ENCODE assay signal across 8 cellular contexts in genomic region chr6:35258336-35258735, GRCh38. TPM values are rescaled to one million over a fixed set of nuclear protein-coding genes. Genes with fewer than 3 reads are reported as not detected.
DNase-seq lines count a peak whose midpoint lies in the region; ATAC-seq, FAIRE-seq and TF ChIP-seq lines count a peak whose summit lies in the region.

No MANE protein-coding gene starts in this region.

- H3K9ac ChIP-seq in OCI-LY1 (ENCODE audit: low read length) (peak overlapping the region; percentile 91), endothelial cell of umbilical vein (replicated peaks; ENCODE audit: extremely low read depth, insufficient read depth, low read length) (peak overlapping the region; percentile 48)

- H3K4me3 ChIP-seq in Caco-2 (ENCODE audit: low read depth, low read length) (peak overlapping the region; percentile 75), OCI-LY1 (ENCODE audit: low read depth, low read length, poor library complexity, severe bottlenecking) (peak overlapping the region; percentile 79), endothelial cell of umbilical vein (replicated peaks in 1 of 3; ENCODE audit: insufficient read depth in 1 of 3, low read depth in 1 of 3, low read length in 3 of 3) (peak overlapping the region; percentile 8 to 63 (median 54)), pancreas (peak overlapping the region in 3 of 4 donors; percentile 77 to 97 (median 89))

- dilution Hi-C loops in endothelial cell of umbilical vein (cut with MboI; ENCODE audit: extremely low pct_ligation_motif_present, low sequenced_read_pairs) = no loop called here

- peaks cover 5% of the 10 kb centered on the region; the same call in 1 of the 2 replicates for H3K4me1 ChIP-seq in Caco-2
- H3K4me1 ChIP-seq in OCI-LY1 (ENCODE audit: insufficient read depth, low read length, severe bottlenecking) = peaks cover 27% of the 10 kb centered on the region
- H3K4me1 ChIP-seq in endothelial cell of umbilical vein (ENCODE audit: control insufficient read depth, extremely low read depth, insufficient read depth, low read length) = peaks cover 14% of the 10 kb centered on the region
- peaks cover 0 to 13% (median 0%) of the 10 kb centered on the region in 3 donors for H3K4me1 ChIP-seq in pancreas

- H3K36me3 Mint-ChIP-seq in Caco-2 (ENCODE audit: insufficient read depth, unreplicated experiment) = peaks cover 9% of the 10 kb centered on the region

- H2AFZ ChIP-seq in OCI-LY1 (ENCODE audit: low read length) = no peak overlapping the region
- no peak overlapping the region for H2AFZ ChIP-seq in endothelial cell of umbilical vein (ENCODE audit: low read depth, low read length)

- peak overlapping the region; percentile 87 for H3K4me3 Mint-ChIP-seq in Caco-2 (ENCODE audit: unreplicated experiment)

- TF ChIP-seq CTCF in Caco-2 (IDR thresholded peaks at IDR 0.05; ENCODE audit: insufficient read depth in 1 of 2, low read depth in 1 of 2, low read length in 1 of 2, severe bottlenecking in 1 of 2, unreplicated experiment in 1 of 2) = no peak
- TF ChIP-seq CTCF in OCI-LY1 (IDR thresholded peaks at IDR 0.05; ENCODE audit: low read length) = no peak
- TF ChIP-seq CTCF in endothelial cell of umbilical vein (IDR thresholded peaks at IDR 0.05; ENCODE audit: extremely low read depth in 1 of 2, insufficient read depth in 1 of 2, low read depth in 1 of 2, low read length in 2 of 2) = no peak
- TF ChIP-seq CTCF in pancreas (IDR thresholded peaks at IDR 0.05) = no peak

- BruUV-seq in Caco-2 (replicated peaks; lab: Mats Ljungman, UMichigan) (TSS peak; percentile 66), endothelial cell of umbilical vein (replicated peaks; lab: Mats Ljungman, UMichigan) (no TSS peak)

- ATAC-seq in pancreas = no peak
- ATAC-seq in HG03342 (IDR thresholded peaks at IDR 0.05; ENCODE audit: unreplicated experiment) = no peak

- no peak for TF ChIP-seq POLR2A in endothelial cell of umbilical vein (IDR thresholded peaks at IDR 0.05; ENCODE audit: low read depth, low read length)

- H3K27ac Mint-ChIP-seq in Caco-2 (ENCODE audit: unreplicated experiment) = peak overlapping the region; percentile 99

- no peak for FAIRE-seq in endothelial cell of umbilical vein (lab: Jason Lieb, UNC)
- FAIRE-seq in pancreas (lab: Jason Lieb, UNC) = no peak

- H4K20me1 ChIP-seq in OCI-LY1 (ENCODE audit: insufficient read depth, low read length) (no peaks in the 10 kb centered on the region), endothelial cell of umbilical vein (replicated peaks; ENCODE audit: control insufficient read depth, extremely low read depth, insufficient read depth, low read length) (no peaks in the 10 kb centered on the region)

- peaks cover 9% of the 10 kb centered on the region for H3K4me1 Mint-ChIP-seq in Caco-2 (ENCODE audit: low read depth, unreplicated experiment)

- in situ Hi-C loops in G401 (cut with HindIII; ENCODE audit: low sequenced_read_pairs) = no loop called here

- H3K36me3 ChIP-seq in Caco-2 (ENCODE audit: control insufficient read depth, insufficient read depth, low read length) (no peaks in the 10 kb centered on the region), OCI-LY1 (ENCODE audit: insufficient read depth, low read length) (no peaks in the 10 kb centered on the region), endothelial cell of umbilical vein (ENCODE audit: control insufficient read depth in 2 of 2, extremely low read depth in 1 of 2, insufficient read depth in 2 of 2, low read length in 2 of 2) (no peaks in the 10 kb centered on the region), pancreas (no peaks in the 10 kb centered on the region)

- H3K9me2 ChIP-seq in OCI-LY1 (ENCODE audit: low read depth, low read length) = no peaks in the 10 kb centered on the region

- POLR2A ChIA-PET in Caco-2 (lab: Charles Lee) = interaction anchor here (1.5 kb wide), 1 partner anchor 110 kb away, joined by 5 read pairs; no protein-coding TSS in a partner anchor
- POLR2A ChIA-PET in endothelial cell of umbilical vein (lab: Charles Lee) = no interaction called here

- intact Hi-C loops in Caco-2 (cut with micrococcal nuclease; ENCODE audit: unreplicated experiment) (no loop called here), endothelial cell of umbilical vein (cut with micrococcal nuclease) (loop anchor here (5.0 kb wide), 1 partner anchor 41 kb away; no protein-coding TSS in a partner anchor), pancreas (cut with DNase I) (no loop called here)

- WGBS in pancreas, 2 donors = 36 to 40% methylated on average over 7 of the region's 7 CpGs

- no peaks in the 10 kb centered on the region for H3K79me2 ChIP-seq in OCI-LY1 (ENCODE audit: insufficient read depth, low read length)
- peaks cover 3% of the 10 kb centered on the region for H3K79me2 ChIP-seq in endothelial cell of umbilical vein (ENCODE audit: control insufficient read depth, insufficient read depth, low read length)

- no peaks in the 10 kb centered on the region for H3K27me3 Mint-ChIP-seq in Caco-2 (ENCODE audit: insufficient read depth, unreplicated experiment)

- H3K9me3 ChIP-seq in Caco-2 = no peaks in the 10 kb centered on the region
- no peaks in the 10 kb centered on the region for H3K9me3 ChIP-seq in OCI-LY1 (ENCODE audit: low read length)
- H3K9me3 ChIP-seq in endothelial cell of umbilical vein (replicated peaks; ENCODE audit: control insufficient read depth, insufficient read depth, low read length) = no peaks in the 10 kb centered on the region
- H3K9me3 ChIP-seq in pancreas = no peaks in the 10 kb centered on the region

- H3K27ac ChIP-seq in OCI-LY1 (ENCODE audit: low read depth, low read length, poor library complexity, severe bottlenecking) (no peak overlapping the region), endothelial cell of umbilical vein (ENCODE audit: insufficient read depth, low read depth, low read length) (no peak overlapping the region), pancreas (peak overlapping the region in 1 of 4 donors; percentile 94)

- no peak for DNase-seq in Caco-2
- no peak for DNase-seq in endothelial cell of umbilical vein (ENCODE audit: low read depth, low spot score)
- no peak for DNase-seq in pancreas
- no peak for DNase-seq in 8988T
- DNase-seq in NCI-H2029 (lab: John Stamatoyannopoulos, UW) = no peak
- no peak for DNase-seq in G401 (ENCODE audit: low spot score)

- H3K9me1 ChIP-seq in endothelial cell of umbilical vein (replicated peaks; ENCODE audit: control insufficient read depth, extremely low read depth, insufficient read depth, low read length) = no peaks in the 10 kb centered on the region

- H3K27me3 ChIP-seq in Caco-2 (replicated peaks; ENCODE audit: control insufficient read depth, insufficient read depth, low read length) (no peaks in the 10 kb centered on the region), OCI-LY1 (ENCODE audit: insufficient read depth, low read length) (no peaks in the 10 kb centered on the region), endothelial cell of umbilical vein (ENCODE audit: control insufficient read depth in 2 of 2, insufficient read depth in 2 of 2, low read length in 2 of 2) (no peaks in the 10 kb centered on the region), pancreas (no peaks in the 10 kb centered on the region)

- H3K4me2 ChIP-seq in OCI-LY1 (ENCODE audit: low read length) (peak overlapping the region; percentile 84), endothelial cell of umbilical vein (ENCODE audit: insufficient read depth, low read length) (peak overlapping the region; percentile 21)

- no peaks in the 10 kb centered on the region for H3K9me3 Mint-ChIP-seq in Caco-2 (ENCODE audit: unreplicated experiment)

- H3F3A ChIP-seq in OCI-LY1 (ENCODE audit: insufficient read depth, low read length) = peaks cover 6% of the 10 kb centered on the region; the same call in 1 of the 2 replicates

- CTCF ChIA-PET in Caco-2 (lab: Charles Lee) = interaction anchor here (1.3 kb wide), 1 partner anchor 39 kb away, joined by 5 read pairs; the partner anchor contains the start of gene DEF6
- CTCF ChIA-PET in endothelial cell of umbilical vein (lab: Charles Lee) = interaction anchor here (0.7 to 2.2 kb wide), 9 partner anchors 9 to 271 kb away, joined by 3 to 21 read pairs (median 4); partner anchors contain the start of gene RPL10A

RNA-seq across cellular contexts. Expression of gene ZNF76, which starts 1.2 kb away (rescaled TPM):
- total RNA-seq in Caco-2 (2022) (22.7 and 24.6 TPM in 2 replicates), endothelial cell of umbilical vein (26.7 and 34.6 TPM in 2 replicates), pancreas (10 to 100 TPM; 14.9 to 25.0 (median 16.3) TPM)
- polyA plus RNA-seq in endothelial cell of umbilical vein (27.9 and 33.3 TPM in 2 replicates), pancreas (10 to 100 TPM; 48.2 to 51.1 TPM)
- polyA plus RNA-seq in endothelial cell of umbilical vein (2011; cell fraction: cytosol; rRNA removed) = 18.4 and 20.7 TPM in 2 replicates
- polyA plus RNA-seq in endothelial cell of umbilical vein (2011; cell fraction: nucleus; rRNA removed) = 91.7 and 122 TPM in 2 replicates
- 18.1 and 20.8 TPM in 2 replicates for polyA plus RNA-seq in endothelial cell of umbilical vein (2012)
- polyA minus RNA-seq in endothelial cell of umbilical vein = 35.4 and 44.9 TPM in 2 replicates
- 9.7 TPM for polyA minus RNA-seq in endothelial cell of umbilical vein (2011; cell fraction: cytosol; rRNA and poly(A)+ RNA removed)
- 26.9 and 29.8 TPM in 2 replicates for polyA minus RNA-seq in endothelial cell of umbilical vein (2011; cell fraction: nucleus; rRNA and poly(A)+ RNA removed)
- total RNA-seq in G401 (2014; rRNA removed; shearing (Covaris generic)) = 18.6 and 26.0 TPM in 2 replicates

RNA-seq across cellular contexts. Expression of gene DEF6, which starts 39.3 kb away (rescaled TPM):
- total RNA-seq in Caco-2 (2022) = 5.6 and 5.7 TPM in 2 replicates
- 0.77 and 1.0 TPM in 2 replicates for total RNA-seq in endothelial cell of umbilical vein
- 0.43 and 0.59 TPM in 2 replicates for polyA plus RNA-seq in endothelial cell of umbilical vein
- polyA plus RNA-seq in endothelial cell of umbilical vein (2011; cell fraction: cytosol; rRNA removed) = 0.36 and 0.49 TPM in 2 replicates
- polyA plus RNA-seq in endothelial cell of umbilical vein (2011; cell fraction: nucleus; rRNA removed) = 2.2 and 2.8 TPM in 2 replicates
- polyA plus RNA-seq in endothelial cell of umbilical vein (2012) = 0.74 and 1.3 TPM in 2 replicates
- polyA minus RNA-seq in endothelial cell of umbilical vein = 0.41 and 2.6 TPM in 2 replicates
- polyA minus RNA-seq in endothelial cell of umbilical vein (2011; cell fraction: cytosol; rRNA and poly(A)+ RNA removed) = not detected
- 1.0 and 1.3 TPM in 2 replicates for polyA minus RNA-seq in endothelial cell of umbilical vein (2011; cell fraction: nucleus; rRNA and poly(A)+ RNA removed)
- total RNA-seq in pancreas = 10 to 100 TPM in 5 of 6 donors, 1 to 10 TPM in 1; 9.4 to 14.0 (median 12.8) TPM
- polyA plus RNA-seq in pancreas = 10 to 100 TPM; 37.9 to 40.6 TPM
- total RNA-seq in G401 (2014; rRNA removed; shearing (Covaris generic)) = 11.3 and 12.6 TPM in 2 replicates

RNA-seq across cellular contexts. Expression of gene SCUBE3, which starts 44.6 kb away (rescaled TPM):
- total RNA-seq in Caco-2 (2022) (1.3 and 1.5 TPM in 2 replicates), endothelial cell of umbilical vein (0.62 and 1.5 TPM in 2 replicates), pancreas (under 1 TPM in 5 of 6 donors, not detected in 1; 0.03 to 0.12 (median 0.03) TPM)
- polyA plus RNA-seq in endothelial cell of umbilical vein (1.0 and 1.1 TPM in 2 replicates), pancreas (under 1 TPM; 0.02 to 0.15 TPM)
- polyA plus RNA-seq in endothelial cell of umbilical vein (2011; cell fraction: cytosol; rRNA removed) = 0.74 and 1.0 TPM in 2 replicates
- 1.8 and 2.1 TPM in 2 replicates for polyA plus RNA-seq in endothelial cell of umbilical vein (2011; cell fraction: nucleus; rRNA removed)
- polyA plus RNA-seq in endothelial cell of umbilical vein (2012) = 1.4 and 2.2 TPM in 2 replicates
- polyA minus RNA-seq in endothelial cell of umbilical vein = 2.2 and 3.0 TPM in 2 replicates
- not detected for polyA minus RNA-seq in endothelial cell of umbilical vein (2011; cell fraction: cytosol; rRNA and poly(A)+ RNA removed)
- polyA minus RNA-seq in endothelial cell of umbilical vein (2011; cell fraction: nucleus; rRNA and poly(A)+ RNA removed) = 0.87 and 1.1 TPM in 2 replicates
- 0.12 and 0.24 TPM in 2 replicates for total RNA-seq in G401 (2014; rRNA removed; shearing (Covaris generic))
